In genomic region chr2:160492401-160493226, GRCh38 we compare ENCODE assay signal across 7 cellular contexts. TPM values are rescaled to one million over a fixed set of nuclear protein-coding genes. Genes with fewer than 3 reads are reported as not detected.
DNase-seq lines count a peak whose midpoint lies in the region; ATAC-seq lines count a peak whose summit lies in the region.

No MANE protein-coding gene starts in this region.

- H3K9me3 ChIP-seq in mesodermal cell (ENCODE audit: control insufficient read depth, low read length) = no peaks in the 10 kb centered on the region

- DNase-seq in GOT3 (lab: John Stamatoyannopoulos, UW) (peak; percentile 24), NCI-H2227 (lab: John Stamatoyannopoulos, UW; ENCODE audit: unreplicated experiment) (peak; percentile 83), RKO (ENCODE audit: low spot score) (no peak)
- DNase-seq in activated CD8-positive, alpha-beta memory T cell treated with anti-CD3 and anti-CD28 coated beads for 4 hours (ENCODE audit: low read depth in 2 of 2) = peak; percentile 33 to 39
- DNase-seq in effector memory CD8-positive, alpha-beta T cell = peak; percentile 30 to 55 (median 51)
- DNase-seq in stimulated activated CD8-positive, alpha-beta memory T cell treated with anti-CD3 and anti-CD28 coated beads, Interleukin-4, amount 100 ng/mL, for 4 hours (ENCODE audit: low read depth in 2 of 2, low spot score in 1 of 2) = peak; percentile 37 to 42

- peak overlapping the region; percentile 92 to 94 for H3K27ac Mint-ChIP-seq in effector memory CD8-positive, alpha-beta T cell

- 0 to 1% methylated on average over 47 to 56 of the region's 66 CpGs for WGBS in mesodermal cell (ENCODE audit: insufficient coverage in 2 of 2), 2 experiments

- peaks cover 4% of the 10 kb centered on the region for H3K4me1 ChIP-seq in mesodermal cell (ENCODE audit: control insufficient read depth, insufficient read depth, low read length, poor library complexity, severe bottlenecking)

- H3K4me3 ChIP-seq in mesodermal cell (ENCODE audit: extremely low read depth, insufficient read depth, low read length, poor library complexity, severe bottlenecking) = peak overlapping the region; percentile 83

- no peaks in the 10 kb centered on the region for H3K27me3 Mint-ChIP-seq in effector memory CD8-positive, alpha-beta T cell

- peak overlapping the region; percentile 90 for H3K27ac ChIP-seq in mesodermal cell (ENCODE audit: low read depth, low read length, severe bottlenecking)

- peak overlapping the region; percentile 91 to 94 for H3K4me3 Mint-ChIP-seq in effector memory CD8-positive, alpha-beta T cell

- ATAC-seq in effector memory CD8-positive, alpha-beta T cell (replicated peaks) = peak; percentile 75

- peaks cover 15% of the 10 kb centered on the region for H3K36me3 Mint-ChIP-seq in effector memory CD8-positive, alpha-beta T cell (ENCODE audit: insufficient read depth)

- H3K4me1 Mint-ChIP-seq in effector memory CD8-positive, alpha-beta T cell (ENCODE audit: low read depth in 2 of 2) = peaks cover 10 to 20% of the 10 kb centered on the region in 2 donors

- H3K36me3 ChIP-seq in mesodermal cell (ENCODE audit: control insufficient read depth, insufficient read depth, low read length) = no peaks in the 10 kb centered on the region

- H3K9me3 Mint-ChIP-seq in effector memory CD8-positive, alpha-beta T cell = no peaks in the 10 kb centered on the region

RNA-seq across cellular contexts. Expression of gene RBMS1, which starts 1.0 kb away (rescaled TPM):
- 119 TPM for polyA plus RNA-seq in mesodermal cell (2013, experiment 1 of 2)
- 127 TPM for polyA plus RNA-seq in mesodermal cell (2013, experiment 2 of 2)
